In genomic region chr5:76657683-76658311, GRCh38 we compare ENCODE assay signal across 1 cellular context.
A peak's percentile ranks its signal among the peaks of the same experiment; 100 is the strongest.
TF ChIP-seq lines count a peak whose summit lies in the region.

No MANE protein-coding gene starts in this region.

TF ChIP-seq in K562, 482 proteins besides CTCF, POLR2A, EP300 and RAD21 (continued from another document and continues in another):
- no peak for TF ChIP-seq ZNF407 (IDR thresholded peaks at IDR 0.05; ENCODE audit: low read depth)
- no peak for TF ChIP-seq SNRNP70 (optimal IDR thresholded peaks at IDR 0.05; ENCODE audit: low read depth, low read length)
- no peak for TF ChIP-seq NKRF (IDR thresholded peaks at IDR 0.05; ENCODE audit: borderline replicate concordance)
- TF ChIP-seq YBX1 (IDR thresholded peaks at IDR 0.05): no peak
- peak in 1 of 2 experiments; percentile 92; a peak in 2 of 4 replicates for TF ChIP-seq ZNF639 (CRISPR knock-in tag; conservative IDR thresholded peaks at IDR 0.05 in 1 of 2, IDR thresholded peaks at IDR 0.05 in 1 of 2)
- TF ChIP-seq HDAC1 (IDR thresholded peaks at IDR 0.05): peak in 1 of 2 experiments; percentile 86; a peak in 2 of 4 replicates
- TF ChIP-seq POLR3A (IDR thresholded peaks at IDR 0.05; ENCODE audit: borderline replicate concordance, extremely low read depth, insufficient read depth, insufficient read length): no peak
- no peak for TF ChIP-seq ZNF511 (CRISPR knock-in tag; IDR thresholded peaks at IDR 0.05)
- no peak for TF ChIP-seq ZNF384 (IDR thresholded peaks at IDR 0.05; ENCODE audit: low read depth, low read length)
- peak; percentile 91 for TF ChIP-seq ZKSCAN8 (CRISPR knock-in tag; IDR thresholded peaks at IDR 0.05)
- TF ChIP-seq ZNF212 (CRISPR knock-in tag; IDR thresholded peaks at IDR 0.05): no peak
- TF ChIP-seq TGIF2 (CRISPR knock-in tag; IDR thresholded peaks at IDR 0.05): no peak
- TF ChIP-seq ZNF780A (CRISPR knock-in tag; IDR thresholded peaks at IDR 0.05): no peak
- no peak for TF ChIP-seq TAF15 (IDR thresholded peaks at IDR 0.05; ENCODE audit: low read depth, low read length)
- TF ChIP-seq TFAP4 (CRISPR knock-in tag; IDR thresholded peaks at IDR 0.05; ENCODE audit: borderline replicate concordance): no peak
- TF ChIP-seq NR2F6 (CRISPR knock-in tag; IDR thresholded peaks at IDR 0.05): no peak
- 0 out of 2 replicates have a peak, but pooled peaks have one; percentile 32 for TF ChIP-seq JUN (IDR thresholded peaks at IDR 0.05; ENCODE audit: borderline replicate concordance, low read depth, low read length)
- no peak for TF ChIP-seq JUN (CRISPR knock-in tag; IDR thresholded peaks at IDR 0.05; ENCODE audit: borderline replicate concordance)
- no peak for TF ChIP-seq CCAR2 (IDR thresholded peaks at IDR 0.05; ENCODE audit: low read depth, low read length)
- TF ChIP-seq ZNF445 (CRISPR knock-in tag; IDR thresholded peaks at IDR 0.05; ENCODE audit: low read depth): 0 out of 2 replicates have a peak, but pooled peaks have one; percentile 15
- peak; percentile 81 for TF ChIP-seq ATF7 (IDR thresholded peaks at IDR 0.05)
- peak; percentile 97 for TF ChIP-seq TARDBP (IDR thresholded peaks at IDR 0.05)
- TF ChIP-seq SREBF1 (IDR thresholded peaks at IDR 0.05; ENCODE audit: borderline replicate concordance, low read depth, low read length): no peak
- TF ChIP-seq ZBTB49 (CRISPR knock-in tag; IDR thresholded peaks at IDR 0.05; ENCODE audit: borderline replicate concordance): no peak
- no peak for TF ChIP-seq PATZ1 (CRISPR knock-in tag; IDR thresholded peaks at IDR 0.05; ENCODE audit: borderline replicate concordance)
- peak; percentile 92 for TF ChIP-seq SMAD3 (CRISPR knock-in tag; conservative IDR thresholded peaks at IDR 0.05)
- TF ChIP-seq RBM25 (IDR thresholded peaks at IDR 0.05; ENCODE audit: low read depth, low read length, severe bottlenecking): no peak
- no peak for TF ChIP-seq NFYB (IDR thresholded peaks at IDR 0.05; ENCODE audit: extremely low read depth, insufficient read length)
- TF ChIP-seq SMC3 (conservative IDR thresholded peaks at IDR 0.05; ENCODE audit: insufficient read depth, low read depth, low read length): no peak
- TF ChIP-seq EP400 (IDR thresholded peaks at IDR 0.05): peak; percentile 55; the same call in 1 of the 2 replicates
- no peak for TF ChIP-seq ZNF146 (CRISPR knock-in tag; IDR thresholded peaks at IDR 0.05; ENCODE audit: unreplicated experiment)
- TF ChIP-seq SRF (CRISPR knock-in tag; IDR thresholded peaks at IDR 0.05): no peak
- 0 out of 2 replicates have a peak, but pooled peaks have one; percentile 51 for TF ChIP-seq ETS1 (conservative IDR thresholded peaks at IDR 0.05; ENCODE audit: control insufficient read depth, low read depth, low read length)
- peak; percentile 86 to 95 for TF ChIP-seq TBL1XR1 (IDR thresholded peaks at IDR 0.05; ENCODE audit: low read length in 2 of 2)
- no peak for TF ChIP-seq MCM7 (IDR thresholded peaks at IDR 0.05)
- TF ChIP-seq RBM15 (IDR thresholded peaks at IDR 0.05; ENCODE audit: insufficient read depth, low read length): no peak
- TF ChIP-seq ZNF311 (CRISPR knock-in tag; IDR thresholded peaks at IDR 0.05): peak; percentile 90
- TF ChIP-seq GTF2A2 (tag; IDR thresholded peaks at IDR 0.05): no peak
- TF ChIP-seq CBFA2T2 (conservative IDR thresholded peaks at IDR 0.05): peak; percentile 100
